In the genomic region with DNA sequence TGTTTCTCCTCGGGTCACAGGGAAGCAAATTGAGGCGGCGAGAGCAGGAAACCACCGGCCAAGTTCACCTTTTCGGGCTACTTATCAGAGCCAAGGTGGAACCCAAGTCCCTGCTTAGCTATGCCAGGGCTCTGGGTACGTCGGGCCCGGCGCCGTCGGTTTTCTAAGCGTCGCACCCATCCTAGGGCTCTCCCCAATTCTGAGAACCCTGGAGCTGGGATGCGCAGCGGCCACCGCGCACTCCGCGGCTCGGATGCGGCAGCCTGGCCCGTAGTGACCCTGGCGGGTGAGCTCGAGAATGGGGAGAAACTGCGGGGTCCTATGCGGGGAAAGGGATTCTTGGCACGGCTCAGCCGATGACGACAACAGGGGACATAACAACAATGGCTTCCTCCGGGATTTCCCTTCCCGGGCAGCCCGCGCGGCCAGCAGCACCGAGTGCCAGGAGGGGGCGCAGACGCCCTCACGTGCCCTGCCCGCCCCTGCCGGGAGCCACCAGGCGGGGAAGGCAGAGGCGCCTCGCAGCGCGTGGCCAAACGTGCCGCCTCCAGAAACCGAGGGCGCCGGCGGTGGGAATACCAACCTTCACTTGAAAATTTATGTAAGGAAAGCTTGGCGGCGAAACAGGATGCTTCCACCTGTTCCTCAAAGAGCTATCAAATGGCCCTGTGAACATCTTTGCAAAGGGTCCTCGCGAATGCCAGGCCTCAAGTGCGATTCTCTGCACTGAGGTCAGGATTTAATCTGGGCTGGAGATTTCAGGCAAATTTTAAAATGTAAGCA, we compare ENCODE assay signal across 8 cellular contexts. TPM values are rescaled to one million over a fixed set of nuclear protein-coding genes. Genes with fewer than 3 reads are reported as not detected.
DNase-seq lines count a peak whose midpoint lies in the region; ATAC-seq and TF ChIP-seq lines count a peak whose summit lies in the region.

No MANE protein-coding gene starts in this region.

- no peaks in the 10 kb centered on the region for H3K79me2 ChIP-seq in ACC112 (ENCODE audit: control insufficient read depth, insufficient read depth, low read length, unreplicated experiment)

- TF ChIP-seq CTCF in GM20000 (IDR thresholded peaks at IDR 0.05; ENCODE audit: extremely low read depth, missing control alignments) (peak; percentile 36), lung (IDR thresholded peaks at IDR 0.05; ENCODE audit: control extremely low read depth, extremely low read depth) (peak; percentile 48)

- H3K4me3 ChIP-seq in ACC112 (ENCODE audit: low read depth, low read length) (peak overlapping the region; percentile 54), lung (no peak overlapping the region)

- ATAC-seq in lung (ENCODE audit: insufficient read depth, low FRiP score) (peak; percentile 37), HG03457 (IDR thresholded peaks at IDR 0.05; ENCODE audit: unreplicated experiment) (no peak)

- H3K27me3 ChIP-seq in ACC112 (ENCODE audit: insufficient read depth, low read length): peaks cover 80% of the 10 kb centered on the region
- H3K27me3 ChIP-seq in lung (ENCODE audit: control insufficient read depth, insufficient read depth): no peaks in the 10 kb centered on the region

- peaks cover 0 to 2% of the 10 kb centered on the region in 2 donors for H3K9me3 ChIP-seq in lung (ENCODE audit: control insufficient read depth in 2 of 2, insufficient read depth in 1 of 2, low read length in 1 of 2)

- 4 to 5% methylated on average over 56 of the region's 56 CpGs for WGBS in lung, 2 donors

- H3K36me3 ChIP-seq in ACC112 (ENCODE audit: insufficient read depth, low read length): no peaks in the 10 kb centered on the region
- no peaks in the 10 kb centered on the region for H3K36me3 ChIP-seq in lung (ENCODE audit: control insufficient read depth in 2 of 2, insufficient read depth in 2 of 2, low read length in 2 of 2)

- DNase-seq in GM20000 (ENCODE audit: low spot score) (peak; percentile 85), NCI-H2227 treated with DMSO at 0.1 percent for 48 hours (lab: John Stamatoyannopoulos, UW) (peak; percentile 57), dermis microvascular lymphatic vessel endothelial cell (ENCODE audit: low read depth in 2 of 2) (peak; percentile 67 to 88), lung (ENCODE audit: low spot score) (peak; percentile 56)
- DNase-seq in activated CD4-positive, alpha-beta T cell treated with anti-CD3 and anti-CD28 coated beads for 4 hours: peak; percentile 51 to 53
- DNase-seq in stimulated activated CD8-positive, alpha-beta memory T cell treated with anti-CD3 and anti-CD28 coated beads, Interleukin-12 subunit alpha, Interleukin-12 subunit beta, amount 100 ng/mL, for 4 hours (ENCODE audit: low read depth): peak; percentile 37

- no peak overlapping the region for H3K27ac ChIP-seq in ACC112 (ENCODE audit: low read depth, low read length)
- peak overlapping the region in 1 of 2 donors; percentile 21 for H3K27ac ChIP-seq in lung (ENCODE audit: low read depth in 1 of 2, low read length in 1 of 2)

- peaks cover 12% of the 10 kb centered on the region for H3K4me1 ChIP-seq in ACC112 (ENCODE audit: control insufficient read depth, insufficient read depth, low read length, unreplicated experiment)
- peaks cover 0 to 19% of the 10 kb centered on the region in 2 donors for H3K4me1 ChIP-seq in lung (ENCODE audit: control insufficient read depth in 2 of 2, insufficient read depth in 2 of 2, low read length in 2 of 2)

- peak overlapping the region; percentile 61 for H2AFZ ChIP-seq in ACC112 (ENCODE audit: low read length, unreplicated experiment)

RNA-seq across cellular contexts. Expression of a gene that starts 2.1 kb away (rescaled TPM):
- 6.3 and 15.0 TPM in 2 replicates for total RNA-seq in dermis microvascular lymphatic vessel endothelial cell
- total RNA-seq in lung: under 1 TPM; 0.31 to 0.77 TPM
- polyA plus RNA-seq in lung: under 1 TPM; 0.11 to 0.37 TPM

RNA-seq across cellular contexts. Expression of a gene that starts 10.3 kb away (rescaled TPM):
- total RNA-seq in dermis microvascular lymphatic vessel endothelial cell (0.39 and 1.0 TPM in 2 replicates), lung (not detected)
- not detected for polyA plus RNA-seq in lung

RNA-seq across cellular contexts. Expression of a gene that starts 17.3 kb away (rescaled TPM):
- total RNA-seq in dermis microvascular lymphatic vessel endothelial cell (0.26 and 0.51 TPM in 2 replicates), lung (under 1 TPM; 0.09 to 0.48 TPM)
- under 1 TPM; 0.10 to 0.16 TPM for polyA plus RNA-seq in lung

RNA-seq across cellular contexts. Expression of a gene that starts 43.3 kb away (rescaled TPM):
- total RNA-seq in dermis microvascular lymphatic vessel endothelial cell (0.13 and 0.51 TPM in 2 replicates), lung (1 to 10 TPM in 1 of 2 donors, under 1 TPM in 1; 0.34 to 2.0 TPM)
- polyA plus RNA-seq in lung: 1 to 10 TPM in 1 of 2 donors, under 1 TPM in 1; 0.76 to 2.0 TPM

RNA-seq across cellular contexts. Expression of a gene that starts 47.8 kb away (rescaled TPM):
- total RNA-seq in dermis microvascular lymphatic vessel endothelial cell: 30.2 and 34.5 TPM in 2 replicates
- total RNA-seq in lung: 10 to 100 TPM; 18.3 to 42.0 TPM
- polyA plus RNA-seq in lung: 10 to 100 TPM; 10.9 to 19.4 TPM
